14 cellular contexts compared by ENCODE assay signal in the genomic region with DNA sequence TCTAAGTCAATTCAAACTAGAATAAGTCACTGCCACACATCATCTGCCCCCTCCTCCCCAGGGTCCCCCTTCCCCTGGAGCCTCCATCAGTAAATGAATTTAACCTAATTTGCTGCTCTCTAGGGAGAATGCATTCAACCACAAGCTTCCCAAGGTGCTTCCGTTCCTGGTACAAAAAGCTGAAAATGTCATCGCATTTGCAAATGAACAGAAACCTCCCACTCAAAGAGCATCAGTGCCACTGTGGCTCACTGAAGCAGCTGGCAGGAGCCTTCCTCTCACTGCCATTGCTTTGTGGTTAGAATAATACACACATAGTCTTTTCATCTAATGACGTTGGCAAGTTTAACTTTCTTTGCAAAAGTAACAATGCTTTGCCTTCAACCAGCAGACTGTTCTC.
A peak's percentile ranks its signal among the peaks of the same experiment; 100 is the strongest.
DNase-seq lines count a peak whose midpoint lies in the region; ATAC-seq, FAIRE-seq and TF ChIP-seq lines count a peak whose summit lies in the region.
"Had no signal": no experiment of that assay in that cellular context is flagged by ENCODE, and none has a peak within 500 bp of the region (broad histone marks: within the 10 kb centered on the region; RNA-seq: fewer than 3 reads in every experiment).

No MANE protein-coding gene starts in this region.

- DNase-seq in DMS79 (lab: John Stamatoyannopoulos, UW) = peak; percentile 41
- DNase-seq in H1 (ENCODE audit: low read depth in 1 of 2, low spot score in 2 of 2) = peak in 1 of 2 experiments; percentile 7
- DNase-seq in kidney tubule cell (ENCODE audit: low spot score) = no peak
- no peak for DNase-seq in COR-L47 (lab: John Stamatoyannopoulos, UW)
- DNase-seq in NCI-H226 = no peak
- DNase-seq: activated naive CD4-positive, alpha-beta T cell treated with anti-CD3 and anti-CD28 coated beads, Interleukin-2, amount 10 ng/mL, durations not matched to agents 7 days and 5 days; CD4-positive, CD25-positive, alpha-beta regulatory T cell; left lung; NCI-H2029 had no signal

- H4K91ac ChIP-seq in H1 (replicated peaks; ENCODE audit: insufficient read length, low read length) = no peak overlapping the region

- H3K56ac ChIP-seq in H1 (replicated peaks; ENCODE audit: insufficient read length, low read depth, low read length) = no peak overlapping the region

- no peak overlapping the region for H3K18ac ChIP-seq in H1 (ENCODE audit: extremely low read depth, low read length)

- no peak overlapping the region for H4K5ac ChIP-seq in H1 (ENCODE audit: insufficient read length, low read depth, low read length)

- no peak overlapping the region for H4K8ac ChIP-seq in H1 (ENCODE audit: extremely low read depth, insufficient read depth, low read length)

- FAIRE-seq in H1 (lab: Jason Lieb, UNC) = peak; percentile 78

- H2AFZ ChIP-seq in H1 (ENCODE audit: low read length) = no peak overlapping the region

- TF ChIP-seq EP300 in H1 (IDR thresholded peaks at IDR 0.05; ENCODE audit: borderline replicate concordance in 1 of 2, low read depth in 2 of 2, low read length in 2 of 2) = no peak

- peak overlapping the region; percentile 39 to 44; a peak in 2 of 4 replicates for H3K4me2 ChIP-seq in H1 (ENCODE audit: insufficient read depth in 1 of 2, low read depth in 2 of 2, low read length in 2 of 2)

- 0 out of 2 replicates have a peak overlapping the region, but pooled peaks have one; percentile 54 for H2BK5ac ChIP-seq in H1 (ENCODE audit: low read depth, low read length)

- POLR2A ChIA-PET in H1 (lab: Charles Lee; ENCODE audit: partially characterized antibody) = no interaction called here

- no peak overlapping the region for H3K9ac ChIP-seq in H1 (replicated peaks in 1 of 4; ENCODE audit: extremely low read depth in 1 of 4, low read depth in 3 of 4, low read length in 3 of 4)

- H3K9me3 ChIP-seq in H1 (ENCODE audit: insufficient read depth in 2 of 2, low read depth in 1 of 2, low read length in 1 of 2) = no peaks in the 10 kb centered on the region
- H3K9me3 ChIP-seq: left lung, thoracic aorta had no signal

- H2BK12ac ChIP-seq in H1 (ENCODE audit: low read depth, low read length) = no peak overlapping the region

- TF ChIP-seq RAD21 in H1 (IDR thresholded peaks at IDR 0.05 in 1 of 2, conservative IDR thresholded peaks at IDR 0.05 in 1 of 2; ENCODE audit: low read depth in 2 of 2, low read length in 2 of 2) = no peak

- H3K4me1 ChIP-seq in H1 (replicated peaks in 1 of 4; ENCODE audit: control insufficient read depth in 3 of 4, insufficient read depth in 4 of 4, low read length in 3 of 4) = peaks cover 2 to 16% (median 12%) of the 10 kb centered on the region in 4 experiments; a peak in 5 of 7 replicates

- H2BK20ac ChIP-seq in H1 (ENCODE audit: low read length) = no peak overlapping the region

- H3K4me3 ChIP-seq in H1 (ENCODE audit: extremely low read depth in 1 of 4, insufficient read depth in 2 of 4, low read depth in 3 of 4, low read length in 4 of 4) = peak overlapping the region in 1 of 4 experiments; percentile 13; a peak in 1 of 8 replicates
- H3K4me3 ChIP-seq: left lung, skin epidermis, thoracic aorta had no signal

- CTCF ChIA-PET in H1 (lab: Charles Lee; ENCODE audit: partially characterized antibody) = interaction anchor here (0.6 to 6.9 kb wide), 27 partner anchors 9 to 618 kb away, joined by 3 to 83 read pairs (median 6); partner anchors contain the start of gene CPNE4

- H2BK15ac ChIP-seq in H1 (ENCODE audit: low read length) = no peak overlapping the region

- TF ChIP-seq POLR2A in H1 (IDR thresholded peaks at IDR 0.05; ENCODE audit: control extremely low read depth in 1 of 2, low read depth in 2 of 2, low read length in 2 of 2) = no peak

- H3K14ac ChIP-seq in H1 (ENCODE audit: insufficient read length) = no peak overlapping the region

- H3K4ac ChIP-seq in H1 (replicated peaks; ENCODE audit: insufficient read length, low read depth, low read length) = no peak overlapping the region

- no peak overlapping the region for H3K23ac ChIP-seq in H1 (ENCODE audit: insufficient read length)

- ATAC-seq in GM19438 (IDR thresholded peaks at IDR 0.05; ENCODE audit: low read depth, unreplicated experiment) (peak; percentile 61), HG03196 (IDR thresholded peaks at IDR 0.05; ENCODE audit: unreplicated experiment) (peak; percentile 74), HG03457 (IDR thresholded peaks at IDR 0.05; ENCODE audit: unreplicated experiment) (no peak)
- ATAC-seq: left lung had no signal

- H4K20me1 ChIP-seq in H1 (replicated peaks in 1 of 2; ENCODE audit: control insufficient read depth in 1 of 2, insufficient read depth in 2 of 2, low read length in 2 of 2) = no peaks in the 10 kb centered on the region

- H3K36me3 ChIP-seq in H1 (ENCODE audit: control insufficient read depth in 2 of 4, insufficient read depth in 4 of 4, low read length in 3 of 4) = no peaks in the 10 kb centered on the region
- H3K36me3 ChIP-seq: left lung, thoracic aorta had no signal

- H3K27ac ChIP-seq in H1 (ENCODE audit: low read depth, low read length) = no peak overlapping the region
- H3K27ac ChIP-seq: left lung, skin epidermis, thoracic aorta had no signal

- WGBS in H1 (ENCODE audit: extremely low coverage in 1 of 2, insufficient coverage in 1 of 2, insufficient read length in 1 of 2, insufficient replicate concordance in 2 of 2, low coverage in 1 of 2, low lambda C conversion rate in 2 of 2, missing lambda C conversion rate in 1 of 2), 2 experiments = 13% methylated on average over 3 of the region's 3 CpGs; no CpG with 5 or more reads in 1 of the 2 experiments

- TF ChIP-seq CTCF in H1 (IDR thresholded peaks at IDR 0.05; ENCODE audit: control extremely low read depth in 1 of 3, insufficient read depth in 1 of 3, low read depth in 1 of 3, low read length in 3 of 3) = no peak

- no peaks in the 10 kb centered on the region for H3K79me2 ChIP-seq in H1 (ENCODE audit: control insufficient read depth in 1 of 2, insufficient read depth in 2 of 2, low read length in 2 of 2)

- H2BK120ac ChIP-seq in H1 (replicated peaks; ENCODE audit: low read depth, low read length) = no peak overlapping the region

- H3K79me1 ChIP-seq in H1 (ENCODE audit: low read depth, low read length) = no peaks in the 10 kb centered on the region

- no peaks in the 10 kb centered on the region for H3K23me2 ChIP-seq in H1 (ENCODE audit: low read depth, low read length)

- no peaks in the 10 kb centered on the region for H3K27me3 ChIP-seq in H1 (replicated peaks in 1 of 4; ENCODE audit: control insufficient read depth in 3 of 4, extremely low read depth in 1 of 4, insufficient read depth in 3 of 4, low read length in 3 of 4)

- H2AK5ac ChIP-seq in H1 (ENCODE audit: low read depth, low read length) = no peak overlapping the region

TF ChIP-seq in H1, 55 proteins besides CTCF, POLR2A, EP300 and RAD21:
- TF ChIP-seq NANOG (IDR thresholded peaks at IDR 0.05; ENCODE audit: insufficient read depth, low read depth, low read length, poor library complexity, severe bottlenecking) = no peak
- TF ChIP-seq YY1 (IDR thresholded peaks at IDR 0.05; ENCODE audit: low read depth, low read length) = 0 out of 2 replicates have a peak, but pooled peaks have one; percentile 18
